8 cellular contexts compared by ENCODE assay signal in genomic region chr1:89363196-89363595, GRCh38. TPM values are rescaled to one million over a fixed set of nuclear protein-coding genes. Genes with fewer than 3 reads are reported as not detected.
DNase-seq lines count a peak whose midpoint lies in the region; ATAC-seq and TF ChIP-seq lines count a peak whose summit lies in the region.

No MANE protein-coding gene starts in this region.

- peaks cover 12% of the 10 kb centered on the region for H3K4me1 ChIP-seq in hepatocyte (ENCODE audit: insufficient read depth)

- no peaks in the 10 kb centered on the region for H4K20me1 ChIP-seq in hepatocyte (ENCODE audit: insufficient read depth, poor library complexity, severe bottlenecking)

- ATAC-seq in GM18517 (IDR thresholded peaks at IDR 0.05; ENCODE audit: unreplicated experiment) (peak; percentile 97), GM21529 (IDR thresholded peaks at IDR 0.05; ENCODE audit: unreplicated experiment) (peak; percentile 92), HG03575 (IDR thresholded peaks at IDR 0.05; ENCODE audit: extremely low read depth, insufficient number of reproducible peaks, low FRiP score, unreplicated experiment) (peak; percentile 90), left colon (no peak)

- 50% methylated on average over 1 of the region's 1 CpG for WGBS in hepatocyte (ENCODE audit: low lambda C conversion rate, missing lambda C conversion rate)

- H3K79me2 ChIP-seq in hepatocyte = no peaks in the 10 kb centered on the region

- TF ChIP-seq CTCF in hepatocyte (IDR thresholded peaks at IDR 0.05; ENCODE audit: poor library complexity) = no peak

- H3K36me3 ChIP-seq in hepatocyte (replicated peaks; ENCODE audit: insufficient read depth, low read depth) = no peaks in the 10 kb centered on the region

- no peaks in the 10 kb centered on the region for H3K9me3 ChIP-seq in hepatocyte (ENCODE audit: low read depth)

- no peak overlapping the region for H3K4me3 ChIP-seq in hepatocyte

- intact Hi-C loops in left colon (cut with DNase I, micrococcal nuclease) = no loop called here

- H3K9me2 ChIP-seq in hepatocyte (replicated peaks; ENCODE audit: insufficient read depth) = no peaks in the 10 kb centered on the region

- no peaks in the 10 kb centered on the region for H3K27me3 ChIP-seq in hepatocyte

- DNase-seq in hepatocyte (ENCODE audit: low spot score) (no peak), NCI-H2029 (lab: John Stamatoyannopoulos, UW) (no peak), left colon (no peak), SKM-1 treated with dmso at 0.1 percent for 144 hours (lab: John Stamatoyannopoulos, UW; ENCODE audit: unreplicated experiment) (no peak), COR-L47 (lab: John Stamatoyannopoulos, UW) (no peak)

- no peak overlapping the region for H3K4me2 ChIP-seq in hepatocyte

- H3K27ac ChIP-seq in hepatocyte = peak overlapping the region; percentile 44

- no peak overlapping the region for H2AFZ ChIP-seq in hepatocyte

RNA-seq across cellular contexts. Expression of gene GBP6, which starts 0.7 kb away (rescaled TPM):
- total RNA-seq in hepatocyte = 0.03 TPM in 1 of 2 replicates, not detected in the other
- polyA plus RNA-seq in hepatocyte = not detected in 2 replicates
- not detected for total RNA-seq in left colon
